Comparison of ENCODE assay signal across 8 cellular contexts in genomic region chr2:95403204-95403721, GRCh38. TPM values are rescaled to one million over a fixed set of nuclear protein-coding genes. Genes with fewer than 3 reads are reported as not detected.
A peak's percentile ranks its signal among the peaks of the same experiment; 100 is the strongest.
DNase-seq lines count a peak whose midpoint lies in the region; ATAC-seq and TF ChIP-seq lines count a peak whose summit lies in the region.
"Not testable (repeated sequence)": the region's sequence is repeated elsewhere in the genome, so short reads cannot be mapped to it uniquely, and the experiment has no call there.

No MANE protein-coding gene starts in this region.

- not testable (repeated sequence) for BruUV-seq in Caco-2 (replicated peaks; lab: Mats Ljungman, UMichigan)

- H3K27ac Mint-ChIP-seq in Caco-2 (ENCODE audit: unreplicated experiment): peak overlapping the region; percentile 98

- H3K4me3 ChIP-seq in Caco-2 (ENCODE audit: low read depth, low read length) (peak overlapping the region; percentile 89), esophagus squamous epithelium (peak overlapping the region; percentile 76 to 99 (median 90)), mesodermal cell (ENCODE audit: extremely low read depth, insufficient read depth, low read length, poor library complexity, severe bottlenecking) (peak overlapping the region; percentile 89)

- not testable (repeated sequence) for H3K9me3 ChIP-seq in Caco-2; esophagus squamous epithelium; mesodermal cell (ENCODE audit: control insufficient read depth, low read length)

- CTCF ChIA-PET in Caco-2 (lab: Charles Lee): interaction anchor here (1.5 to 2.6 kb wide), 3 partner anchors 14 to 172 kb away, joined by 3 to 11 read pairs (median 8); no protein-coding TSS in a partner anchor

- not testable (repeated sequence) for H3K4me1 ChIP-seq in Caco-2; mesodermal cell (ENCODE audit: control insufficient read depth, insufficient read depth, low read length, poor library complexity, severe bottlenecking)
- H3K4me1 ChIP-seq in esophagus squamous epithelium: peaks cover 14 to 29% (median 15%) of the 10 kb centered on the region in 3 donors

- H3K4me1 Mint-ChIP-seq in Caco-2 (ENCODE audit: low read depth, unreplicated experiment): not testable (repeated sequence)

- TF ChIP-seq CTCF in Caco-2 (IDR thresholded peaks at IDR 0.05; ENCODE audit: insufficient read depth in 1 of 2, low read depth in 1 of 2, low read length in 1 of 2, severe bottlenecking in 1 of 2, unreplicated experiment in 1 of 2) (peak in 1 of 2 experiments; percentile 29), esophagus squamous epithelium (IDR thresholded peaks at IDR 0.05) (peak in 3 of 6 experiments; percentile 21 to 28 (median 21))

- peak; percentile 27 for ATAC-seq in GM21526 (IDR thresholded peaks at IDR 0.05; ENCODE audit: low FRiP score, unreplicated experiment)

- POLR2A ChIA-PET in Caco-2 (lab: Charles Lee): not testable (repeated sequence)

- peak overlapping the region; percentile 85 to 93 (median 92) for H3K27ac ChIP-seq in esophagus squamous epithelium
- H3K27ac ChIP-seq in mesodermal cell (ENCODE audit: low read depth, low read length, severe bottlenecking): not testable (repeated sequence)

- not testable (repeated sequence) for TF ChIP-seq POLR2A in esophagus squamous epithelium (IDR thresholded peaks at IDR 0.05)

- H3K36me3 Mint-ChIP-seq in Caco-2 (ENCODE audit: insufficient read depth, unreplicated experiment): peaks cover 17% of the 10 kb centered on the region

- intact Hi-C loops in Caco-2 (cut with micrococcal nuclease; ENCODE audit: unreplicated experiment); esophagus squamous epithelium (cut with DNase I): not testable (repeated sequence)

- 0% methylated on average over 3 to 5 of the region's 5 CpGs for WGBS in esophagus squamous epithelium, 2 donors
- 20% methylated on average over 2 of the region's 5 CpGs; no CpG with 5 or more reads in 1 of the 2 experiments for WGBS in mesodermal cell (ENCODE audit: insufficient coverage in 2 of 2), 2 experiments

- H3K4me3 Mint-ChIP-seq in Caco-2 (ENCODE audit: unreplicated experiment): peak overlapping the region; percentile 99

- H3K27me3 Mint-ChIP-seq in Caco-2 (ENCODE audit: insufficient read depth, unreplicated experiment): not testable (repeated sequence)

- H3K36me3 ChIP-seq in Caco-2 (ENCODE audit: control insufficient read depth, insufficient read depth, low read length); mesodermal cell (ENCODE audit: control insufficient read depth, insufficient read depth, low read length): not testable (repeated sequence)
- peaks cover 0 to 15% (median 0%) of the 10 kb centered on the region in 3 donors for H3K36me3 ChIP-seq in esophagus squamous epithelium

- H3K27me3 ChIP-seq in Caco-2 (replicated peaks; ENCODE audit: control insufficient read depth, insufficient read depth, low read length); esophagus squamous epithelium: not testable (repeated sequence)

- H3K9me3 Mint-ChIP-seq in Caco-2 (ENCODE audit: unreplicated experiment): not testable (repeated sequence)

- DNase-seq in Caco-2 (peak; percentile 7 to 39), HuH-7 (ENCODE audit: low spot score) (peak; percentile 29), RPMI8226 (peak; percentile 32)
- peak; percentile 30 for DNase-seq in activated naive CD4-positive, alpha-beta T cell treated with Interleukin-2 at 50 U/mL for 16 hours
- DNase-seq in esophagus squamous epithelium (lab: John Stamatoyannopoulos, UW): not testable (repeated sequence)
- DNase-seq in stimulated activated CD8-positive, alpha-beta memory T cell treated with anti-CD3 and anti-CD28 coated beads, Interleukin-4, amount 100 ng/mL, for 48 hours: peak; percentile 52

RNA-seq across cellular contexts. Expression of gene FAHD2A, which starts 0.8 kb away (rescaled TPM):
- total RNA-seq in Caco-2 (2022) (23.8 and 26.8 TPM in 2 replicates), esophagus squamous epithelium (10 to 100 TPM in 2 of 4 donors, 1 to 10 TPM in 2; 8.1 to 18.1 (median 13.7) TPM)
- 35.0 TPM for polyA plus RNA-seq in mesodermal cell (2013, experiment 1 of 2)
- 30.4 TPM for polyA plus RNA-seq in mesodermal cell (2013, experiment 2 of 2)
